Comparison of ENCODE assay signal across 23 cellular contexts in the genomic region with DNA sequence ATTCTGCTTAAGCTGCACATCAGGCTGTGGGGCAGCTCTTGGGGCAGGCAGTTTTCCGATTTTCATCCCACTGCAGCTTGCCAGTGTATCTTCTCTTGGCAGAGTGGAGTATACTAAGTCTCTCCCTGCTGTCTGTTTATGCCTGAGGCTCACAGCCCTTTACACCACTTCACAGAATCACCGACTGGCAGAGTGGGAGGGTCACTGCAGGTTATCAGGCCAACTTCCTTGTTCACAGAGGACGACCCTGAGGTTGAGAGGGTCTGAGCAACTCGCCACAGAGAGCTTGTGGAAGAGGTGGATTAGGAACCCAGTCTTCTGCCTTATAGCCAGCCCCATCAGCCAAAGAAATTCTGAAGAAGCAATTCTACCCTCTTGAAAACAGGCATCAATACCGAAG.
"Had no signal": no experiment of that assay in that cellular context is flagged by ENCODE, and none has a peak within 500 bp of the region (broad histone marks: within the 10 kb centered on the region; RNA-seq: fewer than 3 reads in every experiment).

No MANE protein-coding gene starts in this region.

- H3K4me3 ChIP-seq: body of pancreas, colonic mucosa, left lung, psoas muscle had no signal

- H3K27me3 Mint-ChIP-seq: activated CD8-positive, alpha-beta T cell treated with anti-CD3 and anti-CD28 coated beads for 36 hours; stimulated activated naive CD8-positive, alpha-beta T cell treated with anti-CD3 and anti-CD28 coated beads, Interleukin-15, amount 100 ng/mL, for 72 hours; T-helper 17 cell had no signal

- H3K4me3 Mint-ChIP-seq: activated CD8-positive, alpha-beta T cell treated with anti-CD3 and anti-CD28 coated beads for 36 hours; activated naive CD4-positive, alpha-beta T cell treated with anti-CD3 and anti-CD28 coated beads for 36 hours; activated T-cell treated with anti-CD3 and anti-CD28 coated beads, Interleukin-2, amount 50 U/mL, for 4 hours; endodermal cell; neural crest cell; stimulated activated naive CD8-positive, alpha-beta T cell treated with anti-CD3 and anti-CD28 coated beads, Interleukin-15, amount 100 ng/mL, for 72 hours; T-helper 17 cell had no signal

- FAIRE-seq: keratinocyte, small intestine had no signal

- H3K4me1 ChIP-seq: body of pancreas, colonic mucosa, left lung had no signal

- H3K27ac ChIP-seq: body of pancreas, colonic mucosa, left lung had no signal

- H3K27ac Mint-ChIP-seq: activated CD8-positive, alpha-beta T cell treated with anti-CD3 and anti-CD28 coated beads for 36 hours; activated naive CD4-positive, alpha-beta T cell treated with anti-CD3 and anti-CD28 coated beads for 36 hours; endodermal cell; T-helper 17 cell had no signal

- ATAC-seq: activated CD8-positive, alpha-beta T cell treated with anti-CD3 and anti-CD28 coated beads for 36 hours; activated T-cell treated with anti-CD3 and anti-CD28 coated beads, Interleukin-2, amount 50 U/mL, for 4 hours; body of pancreas; right cardiac atrium; stimulated activated naive CD8-positive, alpha-beta T cell treated with anti-CD3 and anti-CD28 coated beads, Interleukin-15, amount 100 ng/mL, for 72 hours; T-helper 17 cell had no signal

- H3K36me3 ChIP-seq: colonic mucosa, left lung had no signal

- H3K4me1 Mint-ChIP-seq: stimulated activated naive CD8-positive, alpha-beta T cell treated with anti-CD3 and anti-CD28 coated beads, Interleukin-15, amount 100 ng/mL, for 72 hours; T-helper 17 cell had no signal

- DNase-seq: activated CD4-positive, alpha-beta T cell treated with anti-CD3 and anti-CD28 coated beads for 48 hours; activated CD4-positive, CD25-positive, alpha-beta regulatory T cell; activated CD8-positive, alpha-beta T cell treated with anti-CD3 and anti-CD28 coated beads for 36 hours; activated naive CD4-positive, alpha-beta T cell treated with anti-CD3 and anti-CD28 coated beads for 36 hours; activated T-cell treated with anti-CD3 and anti-CD28 coated beads, Interleukin-2, amount 50 U/mL, for 4 hours; body of pancreas; caudate nucleus; colonic mucosa; endodermal cell; foreskin melanocyte; glutamatergic neuron; hypothalamus; left lung; mammary epithelial cell; psoas muscle; right cardiac atrium; small intestine; stimulated activated CD4-positive, alpha-beta T cell treated with anti-CD3 and anti-CD28 coated beads, Interleukin-4, amount 100 ng/mL, for 1 hour; stimulated activated naive CD8-positive, alpha-beta T cell treated with anti-CD3 and anti-CD28 coated beads, Interleukin-15, amount 100 ng/mL, for 72 hours; T-helper 17 cell; trophoblast cell had no signal

- H3K9me3 Mint-ChIP-seq: activated CD8-positive, alpha-beta T cell treated with anti-CD3 and anti-CD28 coated beads for 36 hours; activated naive CD4-positive, alpha-beta T cell treated with anti-CD3 and anti-CD28 coated beads for 36 hours; activated T-cell treated with anti-CD3 and anti-CD28 coated beads, Interleukin-2, amount 50 U/mL, for 4 hours; endodermal cell; neural crest cell; stimulated activated naive CD8-positive, alpha-beta T cell treated with anti-CD3 and anti-CD28 coated beads, Interleukin-15, amount 100 ng/mL, for 72 hours had no signal

- H3K27me3 ChIP-seq: body of pancreas, colonic mucosa, left lung had no signal
